2 cellular contexts compared by ENCODE assay signal in genomic region chr14:68981124-68981523, GRCh38.
TF ChIP-seq lines count a peak whose summit lies in the region.

No MANE protein-coding gene starts in this region.

TF ChIP-seq in SK-N-SH, 30 proteins besides CTCF, POLR2A, EP300 and RAD21 (continued from another document):
- TF ChIP-seq REST (IDR thresholded peaks at IDR 0.05; ENCODE audit: low read depth, low read length) (no peak), YY1 (IDR thresholded peaks at IDR 0.05; ENCODE audit: low read depth) (no peak), FOSL2 (IDR thresholded peaks at IDR 0.05; ENCODE audit: borderline replicate concordance, low read depth) (no peak)

TF ChIP-seq in SK-N-SH treated with all-trans-retinoic acid at 6 μM for 48 hours, 23 proteins besides CTCF, POLR2A, EP300 and RAD21 (continued from another document):
- TF ChIP-seq ZNF565 (CRISPR knock-in tag; conservative IDR thresholded peaks at IDR 0.05; ENCODE audit: low read depth) (no peak), ARNTL (CRISPR knock-in tag; IDR thresholded peaks at IDR 0.05; ENCODE audit: borderline replicate concordance, low read depth) (no peak), PPARA (CRISPR knock-in tag; IDR thresholded peaks at IDR 0.05; ENCODE audit: borderline replicate concordance) (no peak)
